Comparison of ENCODE assay signal across 1 cellular context in genomic region chr7:107185716-107186115, GRCh38.
TF ChIP-seq lines count a peak whose summit lies in the region.

No MANE protein-coding gene starts in this region.

TF ChIP-seq in K562, 482 proteins besides CTCF, POLR2A, EP300 and RAD21:
- TF ChIP-seq TRIM28 (IDR thresholded peaks at IDR 0.05), result no peak
- TF ChIP-seq CREM (IDR thresholded peaks at IDR 0.05; ENCODE audit: low read depth), result no peak
- TF ChIP-seq RFX5 (IDR thresholded peaks at IDR 0.05; ENCODE audit: low read depth, low read length), result no peak
- no peak for TF ChIP-seq CBFB (CRISPR knock-in tag; IDR thresholded peaks at IDR 0.05)
- TF ChIP-seq, protein P1, sequence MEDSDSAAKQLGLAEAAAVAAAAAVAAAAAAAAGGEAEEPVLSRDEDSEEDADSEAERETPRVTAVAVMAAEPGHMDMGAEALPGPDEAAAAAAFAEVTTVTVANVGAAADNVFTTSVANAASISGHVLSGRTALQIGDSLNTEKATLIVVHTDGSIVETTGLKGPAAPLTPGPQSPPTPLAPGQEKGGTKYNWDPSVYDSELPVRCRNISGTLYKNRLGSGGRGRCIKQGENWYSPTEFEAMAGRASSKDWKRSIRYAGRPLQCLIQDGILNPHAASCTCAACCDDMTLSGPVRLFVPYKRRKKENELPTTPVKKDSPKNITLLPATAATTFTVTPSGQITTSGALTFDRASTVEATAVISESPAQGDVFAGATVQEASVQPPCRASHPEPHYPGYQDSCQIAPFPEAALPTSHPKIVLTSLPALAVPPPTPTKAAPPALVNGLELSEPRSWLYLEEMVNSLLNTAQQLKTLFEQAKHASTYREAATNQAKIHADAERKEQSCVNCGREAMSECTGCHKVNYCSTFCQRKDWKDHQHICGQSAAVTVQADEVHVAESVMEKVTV (CRISPR knock-in tag; IDR thresholded peaks at IDR 0.05), result no peak
- TF ChIP-seq, protein P2, sequence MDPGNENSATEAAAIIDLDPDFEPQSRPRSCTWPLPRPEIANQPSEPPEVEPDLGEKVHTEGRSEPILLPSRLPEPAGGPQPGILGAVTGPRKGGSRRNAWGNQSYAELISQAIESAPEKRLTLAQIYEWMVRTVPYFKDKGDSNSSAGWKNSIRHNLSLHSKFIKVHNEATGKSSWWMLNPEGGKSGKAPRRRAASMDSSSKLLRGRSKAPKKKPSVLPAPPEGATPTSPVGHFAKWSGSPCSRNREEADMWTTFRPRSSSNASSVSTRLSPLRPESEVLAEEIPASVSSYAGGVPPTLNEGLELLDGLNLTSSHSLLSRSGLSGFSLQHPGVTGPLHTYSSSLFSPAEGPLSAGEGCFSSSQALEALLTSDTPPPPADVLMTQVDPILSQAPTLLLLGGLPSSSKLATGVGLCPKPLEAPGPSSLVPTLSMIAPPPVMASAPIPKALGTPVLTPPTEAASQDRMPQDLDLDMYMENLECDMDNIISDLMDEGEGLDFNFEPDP (CRISPR knock-in tag; IDR thresholded peaks at IDR 0.05), result no peak
- no peak for TF ChIP-seq ZNF24 (IDR thresholded peaks at IDR 0.05)
- no peak for TF ChIP-seq FOXK2 (conservative IDR thresholded peaks at IDR 0.05 in 1 of 2, IDR thresholded peaks at IDR 0.05 in 1 of 2; ENCODE audit: low read depth in 2 of 2)
- TF ChIP-seq CHD7 (IDR thresholded peaks at IDR 0.05; ENCODE audit: low read depth, low read length), result no peak
TF ChIP-seq in K562: peak in this region for 0.
